In the genomic region with DNA sequence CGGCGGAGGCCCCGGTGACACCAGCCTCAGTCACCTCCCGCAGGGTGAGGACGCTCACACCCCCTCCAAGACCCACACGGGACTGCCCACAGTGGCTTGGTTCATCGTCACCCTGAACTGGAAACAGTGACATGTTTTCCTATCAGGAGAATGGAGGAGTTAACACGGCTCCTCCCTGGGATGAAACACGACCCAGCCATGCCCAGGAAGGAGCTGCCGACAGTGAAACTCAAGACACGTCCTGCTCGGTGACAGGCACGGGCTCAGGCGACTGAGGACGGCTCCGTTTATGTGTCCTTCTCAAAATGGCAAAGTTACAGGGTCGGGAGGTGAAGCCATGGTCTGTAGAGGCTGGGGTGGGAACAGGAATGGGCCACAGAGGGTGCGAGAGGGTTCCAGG, we compare ENCODE assay signal across 18 cellular contexts.
DNase-seq lines count a peak whose midpoint lies in the region; ATAC-seq and TF ChIP-seq lines count a peak whose summit lies in the region.
"Had no signal": no experiment of that assay in that cellular context is flagged by ENCODE, and none has a peak within 500 bp of the region (broad histone marks: within the 10 kb centered on the region; RNA-seq: fewer than 3 reads in every experiment).

No MANE protein-coding gene starts in this region.

- no peak overlapping the region for H2BK120ac ChIP-seq in neuronal stem cell (ENCODE audit: low read depth, low read length)

- no peak overlapping the region for H2AFZ ChIP-seq in neuronal stem cell (ENCODE audit: low read length)

- no peak overlapping the region for H3K27ac Mint-ChIP-seq in activated B cell treated with CpG ODN at 0.5 μM for 24 hours
- H3K27ac Mint-ChIP-seq: activated CD4-positive, alpha-beta memory T cell treated with anti-CD3 and anti-CD28 coated beads, Interleukin-2, amount 10 ng/mL, durations not matched to agents 7 days and 5 days; activated naive CD4-positive, alpha-beta T cell treated with anti-CD3 and anti-CD28 coated beads, Interleukin-2, amount 50 U/mL, for 72 hours; activated T-cell treated with anti-CD3 and anti-CD28 coated beads, Interleukin-2, amount 50 U/mL, for 24 hours; natural killer cell treated with Interleukin-12 subunit alpha and Interleukin-12 subunit beta and Interleukin-15 and Interleukin-18, amount 100 ng/mL, for 72 hours had no signal

- H3K27me3 Mint-ChIP-seq in activated B cell treated with CpG ODN at 0.5 μM for 24 hours, result peaks cover 2% of the 10 kb centered on the region
- H3K27me3 Mint-ChIP-seq: activated CD4-positive, alpha-beta memory T cell treated with anti-CD3 and anti-CD28 coated beads, Interleukin-2, amount 10 ng/mL, durations not matched to agents 7 days and 5 days; brain had no signal

- H3K4me1 Mint-ChIP-seq in activated B cell treated with CpG ODN at 0.5 μM for 24 hours, result peaks cover 44% of the 10 kb centered on the region
- H3K4me1 Mint-ChIP-seq: activated CD4-positive, alpha-beta memory T cell treated with anti-CD3 and anti-CD28 coated beads, Interleukin-2, amount 10 ng/mL, durations not matched to agents 7 days and 5 days had no signal

- H2BK5ac ChIP-seq in neuronal stem cell (ENCODE audit: low read length), result no peak overlapping the region

- intact Hi-C loops in activated B cell treated with CpG ODN at 0.5 μM for 24 hours (cut with micrococcal nuclease), result loop anchor here (2.0 to 5.0 kb wide), 2 partner anchors 24 to 38 kb away; no protein-coding TSS in a partner anchor

- peak overlapping the region; percentile 62 for H3K4me3 Mint-ChIP-seq in activated B cell treated with CpG ODN at 0.5 μM for 24 hours
- H3K4me3 Mint-ChIP-seq: activated CD4-positive, alpha-beta memory T cell treated with anti-CD3 and anti-CD28 coated beads, Interleukin-2, amount 10 ng/mL, durations not matched to agents 7 days and 5 days; activated T-cell treated with anti-CD3 and anti-CD28 coated beads, Interleukin-2, amount 50 U/mL, for 24 hours; brain; natural killer cell treated with Interleukin-12 subunit alpha and Interleukin-12 subunit beta and Interleukin-15 and Interleukin-18, amount 100 ng/mL, for 72 hours had no signal

- DNase-seq in NCI-H1092 treated with DMSO at 0.1 percent for 48 hours (lab: John Stamatoyannopoulos, UW) (peak; percentile 54), NCI-H1092 (lab: John Stamatoyannopoulos, UW) (no peak), H7 (peak; percentile 52), activated B cell treated with CpG ODN at 0.5 μM for 24 hours (no peak), neuronal stem cell (ENCODE audit: low spot score) (no peak), medulla oblongata (ENCODE audit: extremely low spot score) (no peak)
- no peak for DNase-seq in activated T-cell treated with anti-CD3 and anti-CD28 coated beads, Interleukin-2, amount 50 U/mL, for 48 hours
- DNase-seq: activated CD4-positive, alpha-beta memory T cell treated with anti-CD3 and anti-CD28 coated beads, Interleukin-2, amount 10 ng/mL, durations not matched to agents 7 days and 5 days; activated T-cell treated with anti-CD3 and anti-CD28 coated beads, Interleukin-2, amount 50 U/mL, for 24 hours; NCI-H1105; spleen; transverse colon had no signal

- peak overlapping the region; percentile 50 for H3K9ac ChIP-seq in neuronal stem cell (ENCODE audit: low read depth, low read length, poor library complexity)
- H3K9ac ChIP-seq: KMS-11 had no signal

- H3K23ac ChIP-seq in neuronal stem cell (ENCODE audit: low read depth, low read length, poor library complexity), result no peak overlapping the region

- WGBS in neuronal stem cell (ENCODE audit: extremely low coverage in 2 of 2, insufficient read length in 2 of 2, insufficient replicate concordance in 1 of 2), 2 donors, result no CpG with 5 or more reads among the region's 18 CpGs

- TF ChIP-seq CTCF in activated B cell treated with CpG ODN at 0.5 μM for 24 hours (IDR thresholded peaks at IDR 0.05), result no peak

- H3K27me3 ChIP-seq in H7 (ENCODE audit: control insufficient read depth, insufficient read depth, low read length) (no peaks in the 10 kb centered on the region), neuronal stem cell (ENCODE audit: control insufficient read depth in 3 of 3, insufficient read depth in 3 of 3, low read depth in 1 of 3, low read length in 3 of 3) (peaks cover 0 to 2% (median 0%) of the 10 kb centered on the region in 3 experiments)
- H3K27me3 ChIP-seq: transverse colon had no signal

- H2BK12ac ChIP-seq in neuronal stem cell (ENCODE audit: low read length), result no peak overlapping the region

- H3K9me3 Mint-ChIP-seq in activated B cell treated with CpG ODN at 0.5 μM for 24 hours, result no peaks in the 10 kb centered on the region
- H3K9me3 Mint-ChIP-seq: activated CD4-positive, alpha-beta memory T cell treated with anti-CD3 and anti-CD28 coated beads, Interleukin-2, amount 10 ng/mL, durations not matched to agents 7 days and 5 days; activated T-cell treated with anti-CD3 and anti-CD28 coated beads, Interleukin-2, amount 50 U/mL, for 24 hours; natural killer cell treated with Interleukin-12 subunit alpha and Interleukin-12 subunit beta and Interleukin-15 and Interleukin-18, amount 100 ng/mL, for 72 hours had no signal

- ATAC-seq in activated B cell treated with CpG ODN at 0.5 μM for 24 hours (ENCODE audit: low read depth) (peak; percentile 4), HG02973 (IDR thresholded peaks at IDR 0.05; ENCODE audit: unreplicated experiment) (no peak)

- peak overlapping the region; percentile 1 for H2AK5ac ChIP-seq in neuronal stem cell (ENCODE audit: low read depth, low read length)

- no peak overlapping the region for H3K4ac ChIP-seq in neuronal stem cell (ENCODE audit: low read length)

- H3K4me2 ChIP-seq in neuronal stem cell (ENCODE audit: insufficient read depth, low read length, poor library complexity, severe bottlenecking), result no peak overlapping the region
- H3K4me2 ChIP-seq: KMS-11 had no signal

- H3K36me3 Mint-ChIP-seq in activated B cell treated with CpG ODN at 0.5 μM for 24 hours (ENCODE audit: low read depth), result no peaks in the 10 kb centered on the region
- H3K36me3 Mint-ChIP-seq: activated naive CD4-positive, alpha-beta T cell treated with anti-CD3 and anti-CD28 coated beads, Interleukin-2, amount 50 U/mL, for 72 hours; brain; natural killer cell treated with Interleukin-12 subunit alpha and Interleukin-12 subunit beta and Interleukin-15 and Interleukin-18, amount 100 ng/mL, for 72 hours had no signal

- no peak overlapping the region for H4K91ac ChIP-seq in neuronal stem cell (ENCODE audit: low read depth, low read length, poor library complexity)

- CTCF ChIA-PET in activated B cell treated with CpG ODN at 0.5 μM for 24 hours (lab: Charles Lee), result no interaction called here

- peak overlapping the region; percentile 82 for H3K14ac ChIP-seq in neuronal stem cell (ENCODE audit: low read length)

- H3K36me3 ChIP-seq in H7 (replicated peaks; ENCODE audit: control insufficient read depth, insufficient read depth, low read length), result no peaks in the 10 kb centered on the region
- peaks cover 0 to 2% of the 10 kb centered on the region in 2 donors for H3K36me3 ChIP-seq in neuronal stem cell (replicated peaks in 1 of 2; ENCODE audit: control insufficient read depth in 2 of 2, insufficient read depth in 2 of 2, low read length in 2 of 2)
- H3K36me3 ChIP-seq: spleen, transverse colon had no signal

- H3K4me3 ChIP-seq in H7 (ENCODE audit: insufficient read depth, low read depth, low read length), result no peak overlapping the region
- no peak overlapping the region for H3K4me3 ChIP-seq in neuronal stem cell (ENCODE audit: low read length in 2 of 2)
- H3K4me3 ChIP-seq: transverse colon had no signal

- H3K9me3 ChIP-seq in neuronal stem cell (replicated peaks in 1 of 2; ENCODE audit: control insufficient read depth in 2 of 2, insufficient read depth in 1 of 2, low read depth in 1 of 2, low read length in 2 of 2), result no peaks in the 10 kb centered on the region
- H3K9me3 ChIP-seq: spleen, transverse colon had no signal

- H3K27ac ChIP-seq in neuronal stem cell (replicated peaks; ENCODE audit: low read length), result no peak overlapping the region
- H3K27ac ChIP-seq: epithelial cell of prostate, KMS-11, spleen, transverse colon had no signal

- peaks cover 0 to 18% of the 10 kb centered on the region in 2 donors for H3K4me1 ChIP-seq in neuronal stem cell (ENCODE audit: control insufficient read depth in 2 of 2, insufficient read depth in 1 of 2, low read depth in 1 of 2, low read length in 2 of 2)
- H3K4me1 ChIP-seq: transverse colon had no signal

- no peak overlapping the region for H2BK15ac ChIP-seq in neuronal stem cell (ENCODE audit: low read length)

- POLR2A ChIA-PET in activated B cell treated with CpG ODN at 0.5 μM for 24 hours (lab: Charles Lee), result interaction anchor here (0.6 to 1.2 kb wide), 2 partner anchors 19 to 24 kb away, joined by 3 to 8 read pairs; no protein-coding TSS in a partner anchor

- H3K18ac ChIP-seq in neuronal stem cell (ENCODE audit: low read length), result peak overlapping the region; percentile 20

- no peak overlapping the region for H4K8ac ChIP-seq in neuronal stem cell (ENCODE audit: low read depth, low read length)

- no peaks in the 10 kb centered on the region for H3K79me1 ChIP-seq in neuronal stem cell (ENCODE audit: low read depth, low read length)

Comparison
In these comparisons a context has a peak if more than half of its experiments do, and no peak if none do; other contexts are left out.
1. DNase-seq: peak in NCI-H1092 treated with DMSO at 0.1 percent for 48 hours (single experiment) and H7 (single experiment); none in NCI-H1092 (single experiment), activated B cell treated with CpG ODN at 0.5 μM for 24 hours (single experiment), neuronal stem cell (single experiment), activated T-cell treated with anti-CD3 and anti-CD28 coated beads, Interleukin-2, amount 50 U/mL, for 48 hours (0 of 2) and medulla oblongata (single experiment).